15 cellular contexts compared by ENCODE assay signal in the genomic region with DNA sequence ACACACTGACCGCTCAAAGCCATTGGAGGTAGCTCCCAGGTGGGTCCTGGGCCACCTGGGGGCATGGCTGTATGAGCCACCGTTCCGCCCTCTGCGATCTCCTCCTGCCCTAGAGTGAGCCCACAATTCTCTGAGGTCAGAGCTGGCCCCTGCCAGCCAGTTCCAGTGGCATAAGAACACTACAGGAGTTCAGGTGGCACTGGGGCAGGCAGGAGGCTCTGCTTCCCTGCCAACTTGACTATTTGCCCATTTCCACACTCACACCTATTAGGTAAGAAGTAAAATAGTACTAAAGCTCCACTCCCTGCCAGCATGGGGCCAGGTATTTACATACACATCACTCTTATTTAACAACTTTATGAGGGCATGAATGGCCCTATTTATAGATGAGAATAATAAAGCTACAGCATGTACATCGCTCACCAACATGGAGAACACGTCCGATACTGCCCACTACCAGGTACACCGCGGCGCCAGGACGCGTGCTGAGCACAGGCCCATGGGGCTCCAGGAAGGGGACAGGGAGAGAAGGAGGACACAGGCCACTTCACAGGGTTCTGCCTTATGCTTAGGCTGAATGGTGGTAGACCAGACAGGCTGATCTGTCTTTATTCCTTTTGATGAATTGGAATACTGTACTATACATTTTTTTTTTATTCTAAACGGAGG. TPM values are rescaled to one million over a fixed set of nuclear protein-coding genes. Genes with fewer than 3 reads are reported as not detected.
DNase-seq lines count a peak whose midpoint lies in the region; ATAC-seq lines count a peak whose summit lies in the region.
"Had no signal": no experiment of that assay in that cellular context is flagged by ENCODE, and none has a peak within 500 bp of the region (broad histone marks: within the 10 kb centered on the region; RNA-seq: fewer than 3 reads in every experiment).

No MANE protein-coding gene starts in this region.

- peaks cover 13% of the 10 kb centered on the region; the same call in 1 of the 2 replicates for H3K36me3 ChIP-seq in BLaER1
- H3K36me3 ChIP-seq in naive thymus-derived CD4-positive, alpha-beta T cell (ENCODE audit: control insufficient read depth in 2 of 3, insufficient read depth in 3 of 3, low read length in 3 of 3), result no peaks in the 10 kb centered on the region

- no peak overlapping the region for H3K4me3 Mint-ChIP-seq in activated naive CD8-positive, alpha-beta T cell treated with anti-CD3 and anti-CD28 coated beads, Interleukin-2, amount 50 U/mL, for 24 hours
- peak overlapping the region in 1 of 8 donors; percentile 65 for H3K4me3 Mint-ChIP-seq in naive B cell
- H3K4me3 Mint-ChIP-seq in naive thymus-derived CD4-positive, alpha-beta T cell, result no peak overlapping the region
- H3K4me3 Mint-ChIP-seq: stimulated activated naive CD8-positive, alpha-beta T cell treated with anti-CD3 and anti-CD28 coated beads, Interleukin-15, Interleukin-2, amounts not matched to agents 100 ng/mL and 50 ng/mL, for 24 hours had no signal

- peaks cover 1% of the 10 kb centered on the region for H3K36me3 Mint-ChIP-seq in activated naive CD8-positive, alpha-beta T cell treated with anti-CD3 and anti-CD28 coated beads, Interleukin-2, amount 50 U/mL, for 24 hours (ENCODE audit: low read depth)
- no peaks in the 10 kb centered on the region for H3K36me3 Mint-ChIP-seq in naive B cell
- peaks cover 0 to 3% (median 0%) of the 10 kb centered on the region in 5 donors for H3K36me3 Mint-ChIP-seq in naive thymus-derived CD4-positive, alpha-beta T cell

- peaks cover 55% of the 10 kb centered on the region for H4K20me1 ChIP-seq in BLaER1

- H3K9ac ChIP-seq in BLaER1, result no peak overlapping the region

- POLR2A ChIA-PET in naive thymus-derived CD4-positive, alpha-beta T cell (lab: Charles Lee), result no interaction called here

- no peaks in the 10 kb centered on the region for H3K9me3 ChIP-seq in BLaER1
- H3K9me3 ChIP-seq in naive thymus-derived CD4-positive, alpha-beta T cell (ENCODE audit: control insufficient read depth in 2 of 3, low read length in 3 of 3), result no peaks in the 10 kb centered on the region

- intact Hi-C loops in naive thymus-derived CD4-positive, alpha-beta T cell (cut with micrococcal nuclease), result loop anchor here in 1 of 2 donors (10.0 kb wide), 1 partner anchor 531 kb away; a partner anchor contains a TSS

- no peak overlapping the region for H3K4me3 ChIP-seq in BLaER1
- H3K4me3 ChIP-seq in naive thymus-derived CD4-positive, alpha-beta T cell (ENCODE audit: low read length), result no peak overlapping the region

- no peaks in the 10 kb centered on the region for H3K9me3 Mint-ChIP-seq in activated naive CD8-positive, alpha-beta T cell treated with anti-CD3 and anti-CD28 coated beads, Interleukin-2, amount 50 U/mL, for 24 hours
- peaks cover 0 to 2% (median 0%) of the 10 kb centered on the region in 7 donors for H3K9me3 Mint-ChIP-seq in naive B cell
- no peaks in the 10 kb centered on the region for H3K9me3 Mint-ChIP-seq in naive thymus-derived CD4-positive, alpha-beta T cell
- H3K9me3 Mint-ChIP-seq: stimulated activated naive CD8-positive, alpha-beta T cell treated with anti-CD3 and anti-CD28 coated beads, Interleukin-15, Interleukin-2, amounts not matched to agents 100 ng/mL and 50 ng/mL, for 24 hours had no signal

- peak overlapping the region; percentile 22 for H3K27ac Mint-ChIP-seq in activated naive CD8-positive, alpha-beta T cell treated with anti-CD3 and anti-CD28 coated beads, Interleukin-2, amount 50 U/mL, for 24 hours
- H3K27ac Mint-ChIP-seq in naive B cell, result peak overlapping the region in 5 of 6 donors; percentile 49 to 92 (median 81)
- H3K27ac Mint-ChIP-seq in naive thymus-derived CD4-positive, alpha-beta T cell, result peak overlapping the region in 4 of 9 donors; percentile 28 to 78 (median 72)

- CTCF ChIA-PET in naive thymus-derived CD4-positive, alpha-beta T cell (lab: Charles Lee), result interaction anchor here (1.5 kb wide), 1 partner anchor 75 kb away, joined by 3 read pairs; no protein-coding TSS in a partner anchor

- 0 out of 2 replicates have a peak overlapping the region, but pooled peaks have one; percentile 24 for H3K27ac ChIP-seq in BLaER1
- no peak overlapping the region for H3K27ac ChIP-seq in naive thymus-derived CD4-positive, alpha-beta T cell (ENCODE audit: low read depth, low read length)

- peak; percentile 79 for DNase-seq in DMS153 (lab: John Stamatoyannopoulos, UW)
- no peak for DNase-seq in activated naive CD8-positive, alpha-beta T cell treated with anti-CD3 and anti-CD28 coated beads, Interleukin-2, amount 50 U/mL, for 24 hours
- DNase-seq in naive B cell, result no peak
- no peak for DNase-seq in naive thymus-derived CD4-positive, alpha-beta T cell
- DNase-seq in activated CD4-positive, CD25-positive, alpha-beta regulatory T cell treated with anti-CD3 and anti-CD28 coated beads, Interleukin-2, amount 50 U/mL, for 72 hours, result no peak
- DNase-seq: amygdala; dermis blood vessel endothelial cell; midbrain; NCI-H446 treated with DMSO at 0.1 percent for 48 hours; stimulated activated CD4-positive, alpha-beta T cell treated with anti-CD3 and anti-CD28 coated beads, Interleukin-4, amount 100 ng/mL, for 24 hours; T1000 had no signal

- H3K4me1 ChIP-seq in BLaER1, result peaks cover 97% of the 10 kb centered on the region
- peaks cover 15 to 18% of the 10 kb centered on the region in 2 donors for H3K4me1 ChIP-seq in naive thymus-derived CD4-positive, alpha-beta T cell (ENCODE audit: control insufficient read depth in 2 of 2, insufficient read depth in 2 of 2, low read length in 2 of 2)

- no peaks in the 10 kb centered on the region for H3K27me3 ChIP-seq in BLaER1
- H3K27me3 ChIP-seq in naive thymus-derived CD4-positive, alpha-beta T cell (ENCODE audit: control insufficient read depth in 2 of 2, insufficient read depth in 2 of 2, low read length in 2 of 2), result no peaks in the 10 kb centered on the region

- no peaks in the 10 kb centered on the region for H3K27me3 Mint-ChIP-seq in activated naive CD8-positive, alpha-beta T cell treated with anti-CD3 and anti-CD28 coated beads, Interleukin-2, amount 50 U/mL, for 24 hours
- H3K27me3 Mint-ChIP-seq in naive B cell, result no peaks in the 10 kb centered on the region
- no peaks in the 10 kb centered on the region for H3K27me3 Mint-ChIP-seq in naive thymus-derived CD4-positive, alpha-beta T cell
- H3K27me3 Mint-ChIP-seq: stimulated activated naive CD8-positive, alpha-beta T cell treated with anti-CD3 and anti-CD28 coated beads, Interleukin-15, Interleukin-2, amounts not matched to agents 100 ng/mL and 50 ng/mL, for 24 hours had no signal

- H3K4me1 Mint-ChIP-seq in activated naive CD8-positive, alpha-beta T cell treated with anti-CD3 and anti-CD28 coated beads, Interleukin-2, amount 50 U/mL, for 24 hours, result peaks cover 54% of the 10 kb centered on the region
- peaks cover 36 to 76% (median 61%) of the 10 kb centered on the region in 3 donors for H3K4me1 Mint-ChIP-seq in naive B cell
- peaks cover 29 to 56% (median 37%) of the 10 kb centered on the region in 7 donors for H3K4me1 Mint-ChIP-seq in naive thymus-derived CD4-positive, alpha-beta T cell

- no peak for ATAC-seq in activated naive CD8-positive, alpha-beta T cell treated with anti-CD3 and anti-CD28 coated beads, Interleukin-2, amount 50 U/mL, for 24 hours
- ATAC-seq in naive B cell (ENCODE audit: low read depth in 2 of 2) (no peak), GM21390 (IDR thresholded peaks at IDR 0.05; ENCODE audit: unreplicated experiment) (no peak), HG03139 (IDR thresholded peaks at IDR 0.05; ENCODE audit: unreplicated experiment) (no peak)
- no peak for ATAC-seq in naive thymus-derived CD4-positive, alpha-beta T cell

- peak overlapping the region; percentile 37; the same call in 1 of the 2 replicates for H3K4me2 ChIP-seq in BLaER1

RNA-seq across cellular contexts. Expression of a gene that starts 26.2 kb away (rescaled TPM):
- 10 to 100 TPM; 14.9 to 23.1 (median 18.9) TPM for polyA plus RNA-seq in naive B cell (ENCODE audit: low read depth in 6 of 6)
- 10 to 100 TPM; 29.7 to 47.8 (median 35.5) TPM for total RNA-seq in naive thymus-derived CD4-positive, alpha-beta T cell
- 10 to 100 TPM; 15.3 to 18.8 TPM for polyA plus RNA-seq in naive thymus-derived CD4-positive, alpha-beta T cell
